ENCODE assay signal across 16 cellular contexts in genomic region chr5:134142806-134143205, GRCh38. TPM values are rescaled to one million over a fixed set of nuclear protein-coding genes. Genes with fewer than 3 reads are reported as not detected.
A peak's percentile ranks its signal among the peaks of the same experiment; 100 is the strongest.
DNase-seq lines count a peak whose midpoint lies in the region; ATAC-seq, FAIRE-seq and TF ChIP-seq lines count a peak whose summit lies in the region.
"Had no signal": no experiment of that assay in that cellular context is flagged by ENCODE, and none has a peak within 500 bp of the region (broad histone marks: within the 10 kb centered on the region; RNA-seq: fewer than 3 reads in every experiment).

No MANE protein-coding gene starts in this region.

- no peak overlapping the region for H3K4me3 ChIP-seq in CD4-positive, alpha-beta memory T cell (ENCODE audit: low read length in 2 of 2)
- H3K4me3 ChIP-seq in CD8-positive, alpha-beta memory T cell (ENCODE audit: low read length) = no peak overlapping the region
- H3K4me3 ChIP-seq in K562 (no peak overlapping the region), neuronal stem cell (ENCODE audit: low read length in 2 of 2) (no peak overlapping the region)
- H3K4me3 ChIP-seq: left lung, SJCRH30 had no signal

- H4K91ac ChIP-seq in neuronal stem cell (ENCODE audit: low read depth, low read length, poor library complexity) = no peak overlapping the region

- no peak overlapping the region for H2AFZ ChIP-seq in K562 (ENCODE audit: low read depth, low read length)
- no peak overlapping the region for H2AFZ ChIP-seq in neuronal stem cell (ENCODE audit: low read length)

- H3K27me3 ChIP-seq in CD4-positive, alpha-beta memory T cell (ENCODE audit: insufficient read depth, low read length) = no peaks in the 10 kb centered on the region
- no peaks in the 10 kb centered on the region for H3K27me3 ChIP-seq in CD8-positive, alpha-beta memory T cell (ENCODE audit: insufficient read depth, low read length, poor library complexity, severe bottlenecking)
- H3K27me3 ChIP-seq in K562 (ENCODE audit: control insufficient read depth in 2 of 2, insufficient read depth in 2 of 2, low read length in 2 of 2) = no peaks in the 10 kb centered on the region
- no peaks in the 10 kb centered on the region for H3K27me3 ChIP-seq in neuronal stem cell (ENCODE audit: control insufficient read depth in 3 of 3, insufficient read depth in 3 of 3, low read depth in 1 of 3, low read length in 3 of 3)
- H3K27me3 ChIP-seq: left lung, SJCRH30 had no signal

- H3K9ac ChIP-seq in K562 (ENCODE audit: insufficient read depth in 1 of 2, low read depth in 2 of 2, low read length in 2 of 2) = peak overlapping the region in 1 of 2 experiments; percentile 23; a peak in 1 of 4 replicates
- peak overlapping the region; percentile 54 for H3K9ac ChIP-seq in neuronal stem cell (ENCODE audit: low read depth, low read length, poor library complexity)

- peaks cover 5% of the 10 kb centered on the region for H3K9me1 ChIP-seq in K562 (ENCODE audit: control insufficient read depth, insufficient read depth, low read length)

- no peak overlapping the region for H2BK12ac ChIP-seq in neuronal stem cell (ENCODE audit: low read length)

- no peaks in the 10 kb centered on the region for H3K9me3 ChIP-seq in CD4-positive, alpha-beta memory T cell (ENCODE audit: control insufficient read depth in 1 of 2, low read length in 2 of 2)
- no peaks in the 10 kb centered on the region for H3K9me3 ChIP-seq in CD8-positive, alpha-beta memory T cell (ENCODE audit: low read length)
- no peaks in the 10 kb centered on the region for H3K9me3 ChIP-seq in K562 (replicated peaks; ENCODE audit: control insufficient read depth, insufficient read depth, low read depth, low read length)
- H3K9me3 ChIP-seq in neuronal stem cell (replicated peaks in 1 of 2; ENCODE audit: control insufficient read depth in 2 of 2, insufficient read depth in 1 of 2, low read depth in 1 of 2, low read length in 2 of 2) = no peaks in the 10 kb centered on the region
- H3K9me3 ChIP-seq: left lung, SJCRH30 had no signal

- no peak overlapping the region for H3K4me3 Mint-ChIP-seq in CD4-positive, alpha-beta memory T cell
- peak overlapping the region in 1 of 7 donors; percentile 12 for H3K4me3 Mint-ChIP-seq in CD8-positive, alpha-beta memory T cell
- no peak overlapping the region for H3K4me3 Mint-ChIP-seq in activated T-helper 2 cell treated with anti-CD3 and anti-CD28 coated beads, Interferon-gamma antibody, Interleukin-2, Interleukin-4, amounts not matched to agents 10 μg/mL and 5 μg/mL and 100 μg/mL, durations not matched to agents 14 hours and 24 hours and 36 hours (ENCODE audit: low read depth)

- TF ChIP-seq EP300 in K562 (IDR thresholded peaks at IDR 0.05; ENCODE audit: low read length) = no peak

- no peak overlapping the region for H2BK120ac ChIP-seq in neuronal stem cell (ENCODE audit: low read depth, low read length)

- no peak for FAIRE-seq in K562 (lab: Jason Lieb, UNC)

- CTCF ChIA-PET in CD4-positive, alpha-beta memory T cell (lab: Charles Lee; ENCODE audit: partially characterized antibody) = interaction anchor here (0.7 to 25.4 kb wide), 4 partner anchors 8 to 105 kb away, joined by 3 to 603 read pairs (median 6); no protein-coding TSS in a partner anchor
- CTCF ChIA-PET in CD8-positive, alpha-beta memory T cell (lab: Charles Lee) = interaction anchor here (1.0 to 26.0 kb wide), 6 partner anchors 12 to 116 kb away, joined by 3 to 429 read pairs (median 3); no protein-coding TSS in a partner anchor
- CTCF ChIA-PET in K562 (lab: Yijun Ruan, JAX; ENCODE audit: low intra/inter-chr PET ratio) = no interaction called here

- no peak for TF ChIP-seq CTCF in K562 (IDR thresholded peaks at IDR 0.05 in 2 of 3, conservative IDR thresholded peaks at IDR 0.05 in 1 of 3; ENCODE audit: insufficient read depth in 2 of 3, low read depth in 1 of 3, low read length in 3 of 3)

- H2BK5ac ChIP-seq in neuronal stem cell (ENCODE audit: low read length) = no peak overlapping the region

- no peak overlapping the region for H3K4ac ChIP-seq in neuronal stem cell (ENCODE audit: low read length)

- no peak overlapping the region for H3K18ac ChIP-seq in neuronal stem cell (ENCODE audit: low read length)

- BruUV-seq in K562 (replicated peaks; lab: Mats Ljungman, UMichigan) = no TSS peak

- H4K8ac ChIP-seq in neuronal stem cell (ENCODE audit: low read depth, low read length) = no peak overlapping the region

- no peak overlapping the region for H3K14ac ChIP-seq in neuronal stem cell (ENCODE audit: low read length)

- no peak overlapping the region for H3K27ac ChIP-seq in CD4-positive, alpha-beta memory T cell (ENCODE audit: low read depth, low read length)
- no peak overlapping the region for H3K27ac ChIP-seq in CD8-positive, alpha-beta memory T cell (ENCODE audit: low read depth, low read length)
- H3K27ac ChIP-seq in K562 (ENCODE audit: extremely low read depth, low read depth, low read length) (no peak overlapping the region), neuronal stem cell (replicated peaks; ENCODE audit: low read length) (no peak overlapping the region)
- H3K27ac ChIP-seq: left lung, SJCRH30 had no signal

- H3K27me3 Mint-ChIP-seq in CD4-positive, alpha-beta memory T cell = no peaks in the 10 kb centered on the region
- no peaks in the 10 kb centered on the region for H3K27me3 Mint-ChIP-seq in CD8-positive, alpha-beta memory T cell
- H3K27me3 Mint-ChIP-seq in activated T-helper 2 cell treated with anti-CD3 and anti-CD28 coated beads, Interferon-gamma antibody, Interleukin-2, Interleukin-4, amounts not matched to agents 10 μg/mL and 5 μg/mL and 100 μg/mL, durations not matched to agents 14 hours and 24 hours and 36 hours (ENCODE audit: low read depth) = no peaks in the 10 kb centered on the region
- H3K27me3 Mint-ChIP-seq: naive B cell had no signal

- H3K9me3 Mint-ChIP-seq in CD4-positive, alpha-beta memory T cell = peaks cover 0 to 4% (median 0%) of the 10 kb centered on the region in 8 donors
- H3K9me3 Mint-ChIP-seq in CD8-positive, alpha-beta memory T cell = no peaks in the 10 kb centered on the region
- no peaks in the 10 kb centered on the region for H3K9me3 Mint-ChIP-seq in activated T-helper 2 cell treated with anti-CD3 and anti-CD28 coated beads, Interferon-gamma antibody, Interleukin-2, Interleukin-4, amounts not matched to agents 10 μg/mL and 5 μg/mL and 100 μg/mL, durations not matched to agents 14 hours and 24 hours and 36 hours
- H3K9me3 Mint-ChIP-seq: naive B cell had no signal

- POLR2A ChIA-PET in CD4-positive, alpha-beta memory T cell (lab: Charles Lee; ENCODE audit: partially characterized antibody) = interaction anchor here (2.4 to 23.7 kb wide), 3 partner anchors 70 to 138 kb away, joined by 6 to 313 read pairs (median 41); partner anchors contain the start of gene VDAC1
- POLR2A ChIA-PET in CD8-positive, alpha-beta memory T cell (lab: Charles Lee) = interaction anchor here (0.5 to 4.0 kb wide), 7 partner anchors 11 to 42 kb away, joined by 3 to 25 read pairs (median 6); no protein-coding TSS in a partner anchor
- POLR2A ChIA-PET in K562 (lab: Yijun Ruan, JAX) = interaction anchor here (1.2 to 1.5 kb wide), 2 partner anchors 10 to 44 kb away, joined by 4 to 8 read pairs; no protein-coding TSS in a partner anchor

- WGBS in K562 (ENCODE audit: insufficient coverage, low coverage, missing lambda C conversion rate) = 93% methylated on average over 12 of the region's 12 CpGs
- WGBS in neuronal stem cell (ENCODE audit: extremely low coverage in 2 of 2, insufficient read length in 2 of 2, insufficient replicate concordance in 1 of 2), 2 donors = no CpG with 5 or more reads among the region's 12 CpGs

- H2BK15ac ChIP-seq in neuronal stem cell (ENCODE audit: low read length) = no peak overlapping the region

- peaks cover 58 to 94% of the 10 kb centered on the region in 2 donors for H3K36me3 Mint-ChIP-seq in CD4-positive, alpha-beta memory T cell
- peaks cover 4 to 96% (median 17%) of the 10 kb centered on the region in 3 donors for H3K36me3 Mint-ChIP-seq in CD8-positive, alpha-beta memory T cell
- peaks cover 60% of the 10 kb centered on the region for H3K36me3 Mint-ChIP-seq in activated T-helper 2 cell treated with anti-CD3 and anti-CD28 coated beads, Interferon-gamma antibody, Interleukin-2, Interleukin-4, amounts not matched to agents 10 μg/mL and 5 μg/mL and 100 μg/mL, durations not matched to agents 14 hours and 24 hours and 36 hours (ENCODE audit: low read depth)
- H3K36me3 Mint-ChIP-seq: naive B cell had no signal

- no peak for DNase-seq in CD4-positive, alpha-beta memory T cell
- DNase-seq in CD8-positive, alpha-beta memory T cell = no peak
- no peak for DNase-seq in K562 (ENCODE audit: extremely low read depth in 1 of 4, low spot score in 3 of 4)
- no peak for DNase-seq in neuronal stem cell (ENCODE audit: low spot score)
- no peak for DNase-seq in activated T-helper 2 cell treated with anti-CD3 and anti-CD28 coated beads, Interferon-gamma antibody, Interleukin-2, Interleukin-4, amounts not matched to agents 10 μg/mL and 5 μg/mL and 100 μg/mL, durations not matched to agents 14 hours and 24 hours and 36 hours (ENCODE audit: low spot score)
- DNase-seq: activated CD4-positive, alpha-beta T cell treated with anti-CD3 and anti-CD28 coated beads, Interleukin-2, amount 50 U/mL, for 1 hour; activated gamma-delta T cell; effector memory CD4-positive, alpha-beta T cell; Kasumi-1; naive B cell; NCI-H1417; NCI-H446; SJCRH30 had no signal

- peaks cover 93% of the 10 kb centered on the region for H3K36me3 ChIP-seq in CD4-positive, alpha-beta memory T cell (ENCODE audit: insufficient read depth, low read length)
- peaks cover 90% of the 10 kb centered on the region for H3K36me3 ChIP-seq in CD8-positive, alpha-beta memory T cell (ENCODE audit: insufficient read depth, low read length)
- H3K36me3 ChIP-seq in K562 (ENCODE audit: control insufficient read depth, insufficient read depth, low read length) (peaks cover 83% of the 10 kb centered on the region), neuronal stem cell (replicated peaks in 1 of 2; ENCODE audit: control insufficient read depth in 2 of 2, insufficient read depth in 2 of 2, low read length in 2 of 2) (peaks cover 30 to 91% of the 10 kb centered on the region in 2 donors)

- H2AK5ac ChIP-seq in neuronal stem cell (ENCODE audit: low read depth, low read length) = no peak overlapping the region

- no peak for TF ChIP-seq POLR2A in K562 (conservative IDR thresholded peaks at IDR 0.05)

- in situ Hi-C loops in K562 (cut with MboI) = no loop called here

- peak overlapping the region; percentile 18 for H3K23ac ChIP-seq in neuronal stem cell (ENCODE audit: low read depth, low read length, poor library complexity)

- H3K4me2 ChIP-seq in K562 (ENCODE audit: insufficient read depth, low read length) (no peak overlapping the region), neuronal stem cell (ENCODE audit: insufficient read depth, low read length, poor library complexity, severe bottlenecking) (no peak overlapping the region)

- peaks cover 31% of the 10 kb centered on the region for H3K79me2 ChIP-seq in K562 (ENCODE audit: control insufficient read depth, insufficient read depth, low read length)

- ATAC-seq in K562 (no peak), GM18870 (IDR thresholded peaks at IDR 0.05; ENCODE audit: unreplicated experiment) (no peak), GM21367 (IDR thresholded peaks at IDR 0.05; ENCODE audit: unreplicated experiment) (no peak)
- ATAC-seq: left lung had no signal

- intact Hi-C loops in CD4-positive, alpha-beta memory T cell (cut with micrococcal nuclease) = no loop called here
- intact Hi-C loops in K562 (cut with micrococcal nuclease) = no loop called here
- intact Hi-C loops in activated T-helper 2 cell treated with anti-CD3 and anti-CD28 coated beads, Interferon-gamma antibody, Interleukin-2, Interleukin-4, amounts not matched to agents 10 μg/mL and 5 μg/mL and 100 μg/mL, durations not matched to agents 14 hours and 24 hours and 36 hours (cut with micrococcal nuclease) = no loop called here

- peak overlapping the region in 6 of 7 donors; percentile 12 to 98 (median 35) for H3K27ac Mint-ChIP-seq in CD4-positive, alpha-beta memory T cell
- peak overlapping the region in 6 of 8 donors; percentile 29 to 97 (median 62) for H3K27ac Mint-ChIP-seq in CD8-positive, alpha-beta memory T cell
- no peak overlapping the region for H3K27ac Mint-ChIP-seq in activated T-helper 2 cell treated with anti-CD3 and anti-CD28 coated beads, Interferon-gamma antibody, Interleukin-2, Interleukin-4, amounts not matched to agents 10 μg/mL and 5 μg/mL and 100 μg/mL, durations not matched to agents 14 hours and 24 hours and 36 hours

- peaks cover 14 to 74% (median 51%) of the 10 kb centered on the region in 4 donors for H3K4me1 Mint-ChIP-seq in CD4-positive, alpha-beta memory T cell
- H3K4me1 Mint-ChIP-seq in CD8-positive, alpha-beta memory T cell = peaks cover 44 to 88% (median 69%) of the 10 kb centered on the region in 3 donors
- H3K4me1 Mint-ChIP-seq in activated T-helper 2 cell treated with anti-CD3 and anti-CD28 coated beads, Interferon-gamma antibody, Interleukin-2, Interleukin-4, amounts not matched to agents 10 μg/mL and 5 μg/mL and 100 μg/mL, durations not matched to agents 14 hours and 24 hours and 36 hours (ENCODE audit: low read depth) = peaks cover 29% of the 10 kb centered on the region

- no peak for TF ChIP-seq RAD21 in K562 (CRISPR knock-in tag; conservative IDR thresholded peaks at IDR 0.05 in 1 of 2, IDR thresholded peaks at IDR 0.05 in 1 of 2)

- peaks cover 16% of the 10 kb centered on the region for H3K79me1 ChIP-seq in neuronal stem cell (ENCODE audit: low read depth, low read length)

- peaks cover 38% of the 10 kb centered on the region for H4K20me1 ChIP-seq in K562 (replicated peaks; ENCODE audit: control insufficient read depth, insufficient read depth, low read length)

- H3K4me1 ChIP-seq in CD4-positive, alpha-beta memory T cell (ENCODE audit: insufficient read depth, low read length) = peaks cover 38% of the 10 kb centered on the region
- peaks cover 36% of the 10 kb centered on the region for H3K4me1 ChIP-seq in CD8-positive, alpha-beta memory T cell (ENCODE audit: insufficient read depth, low read length)
- H3K4me1 ChIP-seq in K562 (replicated peaks in 1 of 2; ENCODE audit: control insufficient read depth in 2 of 2, insufficient read depth in 2 of 2, low read length in 2 of 2) (peaks cover 10 to 37% of the 10 kb centered on the region in 2 experiments; a peak in 4 of 5 replicates), neuronal stem cell (ENCODE audit: control insufficient read depth in 2 of 2, insufficient read depth in 1 of 2, low read depth in 1 of 2, low read length in 2 of 2) (no peaks in the 10 kb centered on the region)

RNA-seq across cellular contexts. Expression of gene TCF7, which starts 28.3 kb away (rescaled TPM):
- total RNA-seq in CD4-positive, alpha-beta memory T cell = 100 to 1,000 TPM; 770 to 841 TPM
- 100 to 1,000 TPM; 102 to 474 TPM for polyA plus RNA-seq in CD4-positive, alpha-beta memory T cell
- total RNA-seq in CD8-positive, alpha-beta memory T cell = 10 to 100 TPM; 85.2 to 89.7 TPM
- polyA plus RNA-seq in CD8-positive, alpha-beta memory T cell = 344 TPM
- total RNA-seq in K562 (2011; cell fraction: chromatin; rRNA removed; ENCODE audit: low replicate concordance) = 22.7 and 54.2 TPM in 2 replicates
- 20.5 and 24.5 TPM in 2 replicates for total RNA-seq in K562 (2011; cell fraction: nucleolus; rRNA removed)
- 24.3 and 38.9 TPM in 2 replicates for total RNA-seq in K562 (2011; cell fraction: nucleoplasm; rRNA removed)
- total RNA-seq in K562 (2014; rRNA removed) = 5.8 TPM in 2 replicates
- total RNA-seq in K562 (2014; rRNA removed; fragmentation: Illumina TruSeq; extraction: Trizol) = 3.4 TPM in 2 replicates
- total RNA-seq in K562 (2015; rRNA removed; fragmentation: Illumina TruSeq; extraction: Trizol) = 3.1 and 3.2 TPM in 2 replicates
- 10.3 and 12.6 TPM in 2 replicates for total RNA-seq in K562 (2021)
- 3.2 and 4.2 TPM in 2 replicates for polyA plus RNA-seq in K562 (2011; rRNA removed)
- 2.6 and 5.4 TPM in 2 replicates for polyA plus RNA-seq in K562 (2011; cell fraction: cytosol; rRNA removed)
- 4.1 and 11.1 TPM in 2 replicates for polyA plus RNA-seq in K562 (2011; cell fraction: nucleus; rRNA removed)
- polyA plus RNA-seq in K562 (2012) = 8.3 and 8.9 TPM in 2 replicates
- polyA plus RNA-seq in K562 (2014; fragmentation: Illumina TruSeq; extraction: Trizol) = 14.4 and 14.9 TPM in 2 replicates
- polyA plus RNA-seq in K562 (2014; fragmentation: Nextera tagmentation; extraction: Ambion mirVana) = 1 to 10 TPM; 1.6 to 2.0 TPM
- polyA plus RNA-seq in K562 (2014; rRNA removed) = 5.4 and 5.8 TPM in 2 replicates
- 5.5 and 7.4 TPM in 2 replicates for polyA minus RNA-seq in K562 (2011; rRNA and poly(A)+ RNA removed)
- 5.3 and 9.5 TPM in 2 replicates for polyA minus RNA-seq in K562 (2011; cell fraction: cytosol; rRNA and poly(A)+ RNA removed)
- polyA minus RNA-seq in K562 (2011; cell fraction: nucleus; rRNA and poly(A)+ RNA removed) = 8.3 and 13.5 TPM in 2 replicates
- polyA plus RNA-seq in neuronal stem cell (2013, experiment 1 of 2) = 4.1 TPM
- 4.2 TPM for polyA plus RNA-seq in neuronal stem cell (2013, experiment 2 of 2)
- total RNA-seq in activated T-helper 2 cell treated with anti-CD3 and anti-CD28 coated beads, Interferon-gamma antibody, Interleukin-2, Interleukin-4, amounts not matched to agents 10 μg/mL and 5 μg/mL and 100 μg/mL, durations not matched to agents 14 hours and 24 hours and 36 hours = 8.4 and 10.0 TPM in 2 replicates

RNA-seq across cellular contexts. Expression of gene SKP1, which starts 33.9 kb away (rescaled TPM):
- 100 to 1,000 TPM; 234 to 246 TPM for total RNA-seq in CD4-positive, alpha-beta memory T cell
- 1,000 to 10,000 TPM; 1,076 to 1,639 TPM for polyA plus RNA-seq in CD4-positive, alpha-beta memory T cell
- total RNA-seq in CD8-positive, alpha-beta memory T cell = 100 to 1,000 TPM; 264 to 280 TPM
- 1,187 TPM for polyA plus RNA-seq in CD8-positive, alpha-beta memory T cell
- 90.0 and 233 TPM in 2 replicates for total RNA-seq in K562 (2011; cell fraction: chromatin; rRNA removed; ENCODE audit: low replicate concordance)
- 56.3 and 56.9 TPM in 2 replicates for total RNA-seq in K562 (2011; cell fraction: nucleolus; rRNA removed)
- 128 and 219 TPM in 2 replicates for total RNA-seq in K562 (2011; cell fraction: nucleoplasm; rRNA removed)
- total RNA-seq in K562 (2014; rRNA removed) = 259 and 301 TPM in 2 replicates
- total RNA-seq in K562 (2014; rRNA removed; fragmentation: Illumina TruSeq; extraction: Trizol) = 655 and 748 TPM in 2 replicates
- 621 and 639 TPM in 2 replicates for total RNA-seq in K562 (2015; rRNA removed; fragmentation: Illumina TruSeq; extraction: Trizol)
- total RNA-seq in K562 (2021) = 302 and 303 TPM in 2 replicates
- polyA plus RNA-seq in K562 (2011; rRNA removed) = 471 and 627 TPM in 2 replicates
- 91.9 and 240 TPM in 2 replicates for polyA plus RNA-seq in K562 (2011; cell fraction: cytosol; rRNA removed)
- 71.9 and 148 TPM in 2 replicates for polyA plus RNA-seq in K562 (2011; cell fraction: nucleus; rRNA removed)
- polyA plus RNA-seq in K562 (2012) = 488 and 491 TPM in 2 replicates
- polyA plus RNA-seq in K562 (2014; fragmentation: Illumina TruSeq; extraction: Trizol) = 809 and 876 TPM in 2 replicates
- 1,000 to 10,000 TPM; 2,075 to 2,109 TPM for polyA plus RNA-seq in K562 (2014; fragmentation: Nextera tagmentation; extraction: Ambion mirVana)
- 625 and 669 TPM in 2 replicates for polyA plus RNA-seq in K562 (2014; rRNA removed)
- polyA minus RNA-seq in K562 (2011; rRNA and poly(A)+ RNA removed) = 617 and 618 TPM in 2 replicates
- 97.3 and 126 TPM in 2 replicates for polyA minus RNA-seq in K562 (2011; cell fraction: cytosol; rRNA and poly(A)+ RNA removed)
- 44.0 and 74.6 TPM in 2 replicates for polyA minus RNA-seq in K562 (2011; cell fraction: nucleus; rRNA and poly(A)+ RNA removed)
- polyA plus RNA-seq in neuronal stem cell (2013, experiment 1 of 2) = 609 TPM
- polyA plus RNA-seq in neuronal stem cell (2013, experiment 2 of 2) = 615 TPM
- 254 and 257 TPM in 2 replicates for total RNA-seq in activated T-helper 2 cell treated with anti-CD3 and anti-CD28 coated beads, Interferon-gamma antibody, Interleukin-2, Interleukin-4, amounts not matched to agents 10 μg/mL and 5 μg/mL and 100 μg/mL, durations not matched to agents 14 hours and 24 hours and 36 hours

Comparison
In these comparisons a context has a peak if more than half of its experiments do, and no peak if none do; other contexts are left out.
1. RNA of gene TCF7, which starts 28.3 kb away (total RNA-seq): 770 to 841 TPM in CD4-positive, alpha-beta memory T cell; 85.2 to 89.7 TPM in CD8-positive, alpha-beta memory T cell, 8.4 to 10.0 TPM in activated T-helper 2 cell treated with anti-CD3 and anti-CD28 coated beads, Interferon-gamma antibody, Interleukin-2, Interleukin-4, amounts not matched to agents 10 μg/mL and 5 μg/mL and 100 μg/mL, durations not matched to agents 14 hours and 24 hours and 36 hours and 3.1 to 54.2 TPM in K562; every median in the first group is over 4 times any median in the second.